ENCODE assay signal across 8 cellular contexts in the genomic region with DNA sequence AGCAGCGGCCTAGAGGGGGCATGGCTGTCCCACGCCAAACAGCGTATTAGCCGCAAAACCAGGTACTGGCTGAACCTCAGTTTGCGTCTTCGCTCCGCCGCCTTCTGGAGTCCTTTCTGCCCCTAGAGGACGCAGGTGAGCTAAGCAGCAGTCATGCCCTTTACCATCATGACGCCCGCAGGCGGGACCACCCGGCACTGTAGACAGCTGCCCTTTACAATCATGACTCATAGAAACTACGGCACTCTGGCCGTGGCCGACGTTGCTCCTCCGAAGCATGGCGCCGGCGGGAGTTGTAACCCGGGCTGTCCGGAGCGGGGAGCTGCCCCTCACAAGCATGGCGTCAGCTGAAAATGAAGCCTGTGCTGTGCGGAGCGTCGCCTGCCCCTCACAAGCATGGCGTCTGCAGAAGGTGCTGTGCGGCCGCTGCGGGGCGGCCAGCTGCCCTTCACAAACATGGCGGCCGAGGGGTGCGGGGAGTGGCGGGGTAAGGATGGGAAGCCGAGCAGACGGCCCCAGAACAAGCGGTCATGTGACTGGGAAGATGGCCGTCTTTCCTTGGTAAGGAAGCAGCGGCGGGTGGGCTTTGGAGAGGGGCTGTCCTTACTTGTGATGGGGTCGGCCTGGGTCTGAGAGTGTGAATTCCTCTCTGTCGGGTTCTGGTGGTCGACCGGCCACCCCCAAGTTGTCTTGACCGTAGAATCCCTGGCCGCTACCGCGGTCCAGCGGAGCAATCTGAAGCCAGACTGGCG. TPM values are rescaled to one million over a fixed set of nuclear protein-coding genes. Genes with fewer than 3 reads are reported as not detected.
DNase-seq lines count a peak whose midpoint lies in the region; ATAC-seq and TF ChIP-seq lines count a peak whose summit lies in the region.

A gene with protein sequence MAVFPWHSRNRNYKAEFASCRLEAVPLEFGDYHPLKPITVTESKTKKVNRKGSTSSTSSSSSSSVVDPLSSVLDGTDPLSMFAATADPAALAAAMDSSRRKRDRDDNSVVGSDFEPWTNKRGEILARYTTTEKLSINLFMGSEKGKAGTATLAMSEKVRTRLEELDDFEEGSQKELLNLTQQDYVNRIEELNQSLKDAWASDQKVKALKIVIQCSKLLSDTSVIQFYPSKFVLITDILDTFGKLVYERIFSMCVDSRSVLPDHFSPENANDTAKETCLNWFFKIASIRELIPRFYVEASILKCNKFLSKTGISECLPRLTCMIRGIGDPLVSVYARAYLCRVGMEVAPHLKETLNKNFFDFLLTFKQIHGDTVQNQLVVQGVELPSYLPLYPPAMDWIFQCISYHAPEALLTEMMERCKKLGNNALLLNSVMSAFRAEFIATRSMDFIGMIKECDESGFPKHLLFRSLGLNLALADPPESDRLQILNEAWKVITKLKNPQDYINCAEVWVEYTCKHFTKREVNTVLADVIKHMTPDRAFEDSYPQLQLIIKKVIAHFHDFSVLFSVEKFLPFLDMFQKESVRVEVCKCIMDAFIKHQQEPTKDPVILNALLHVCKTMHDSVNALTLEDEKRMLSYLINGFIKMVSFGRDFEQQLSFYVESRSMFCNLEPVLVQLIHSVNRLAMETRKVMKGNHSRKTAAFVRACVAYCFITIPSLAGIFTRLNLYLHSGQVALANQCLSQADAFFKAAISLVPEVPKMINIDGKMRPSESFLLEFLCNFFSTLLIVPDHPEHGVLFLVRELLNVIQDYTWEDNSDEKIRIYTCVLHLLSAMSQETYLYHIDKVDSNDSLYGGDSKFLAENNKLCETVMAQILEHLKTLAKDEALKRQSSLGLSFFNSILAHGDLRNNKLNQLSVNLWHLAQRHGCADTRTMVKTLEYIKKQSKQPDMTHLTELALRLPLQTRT (plus strand): TSS at position 518 of the 752 bp plus-strand sequence. CDS start 27 bp downstream, at position 545.

- H3K4me1 ChIP-seq in ovary (ENCODE audit: insufficient read depth): peaks cover 6% of the 10 kb centered on the region
- H3K4me1 ChIP-seq in thyroid gland: peaks cover 0 to 11% of the 10 kb centered on the region in 2 donors

- peak; percentile 83 for TF ChIP-seq CTCF in GM12865 (IDR thresholded peaks at IDR 0.05; ENCODE audit: insufficient read depth, low read depth, low read length, missing control alignments)
- TF ChIP-seq CTCF in ovary (IDR thresholded peaks at IDR 0.05): peak; percentile 74 to 85 (median 78)
- TF ChIP-seq CTCF in thyroid gland (IDR thresholded peaks at IDR 0.05): peak; percentile 20 to 77 (median 72)

- H3K27me3 ChIP-seq in ovary: no peaks in the 10 kb centered on the region
- no peaks in the 10 kb centered on the region for H3K27me3 ChIP-seq in thyroid gland

- TF ChIP-seq POLR2A in ovary (IDR thresholded peaks at IDR 0.05) (no peak), thyroid gland (IDR thresholded peaks at IDR 0.05) (peak in 1 of 2 donors; percentile 58)

- H3K4me3 ChIP-seq in GM12865 (ENCODE audit: low read depth, low read length): peak within 1 kb of the TSS; percentile 87
- peak within 1 kb of the TSS; percentile 80 for H3K4me3 ChIP-seq in ovary
- peak within 1 kb of the TSS; percentile 35 to 66 (median 63) for H3K4me3 ChIP-seq in thyroid gland (replicated peaks in 1 of 3)

- WGBS in ovary, 3 donors: 0 to 1% (median 0%) methylated on average over 38 to 53 of the region's 53 CpGs
- 0 to 6% methylated on average over 15 to 40 of the region's 53 CpGs for WGBS in thyroid gland, 2 donors

- peak; percentile 100 for DNase-seq in GM12865 (ENCODE audit: low read depth)
- DNase-seq in NCI-H1105 treated with DMSO at 0.1 percent for 48 hours (lab: John Stamatoyannopoulos, UW): peak; percentile 93
- DNase-seq in SW 1271 (lab: John Stamatoyannopoulos, UW): peak; percentile 75 to 93
- peak; percentile 94 for DNase-seq in activated naive CD8-positive, alpha-beta T cell treated with anti-CD3 and anti-CD28 coated beads, Interleukin-2, amount 50 U/mL, for 16 hours (ENCODE audit: low read depth, low spot score)
- DNase-seq in head of caudate nucleus: peak; percentile 91 to 99 (median 97)
- peak; percentile 97 to 99 (median 99) for DNase-seq in ovary
- peak; percentile 97 to 98 for DNase-seq in thyroid gland

- intact Hi-C loops in head of caudate nucleus (cut with DNase I): loop anchor here (2.0 kb wide), 1 partner anchor 33 kb away; a partner anchor contains a TSS
- intact Hi-C loops in ovary (cut with DNase I): loop anchor here in 1 of 4 donors (5.0 kb wide), 1 partner anchor 42 kb away; no protein-coding TSS in a partner anchor
- intact Hi-C loops in thyroid gland (cut with DNase I): loop anchor here (5.0 kb wide), 1 partner anchor 33 kb away; a partner anchor contains a TSS

- H3K9me3 ChIP-seq in ovary (no peaks in the 10 kb centered on the region), thyroid gland (no peaks in the 10 kb centered on the region)

- ATAC-seq in HG02642 (IDR thresholded peaks at IDR 0.05; ENCODE audit: poor library complexity, unreplicated experiment): peak; percentile 97

- peak within 1 kb of the TSS; percentile 70 to 86 for H3K27ac ChIP-seq in ovary
- H3K27ac ChIP-seq in thyroid gland: peak within 1 kb of the TSS; percentile 85 to 92 (median 91)

- no peak for TF ChIP-seq EP300 in ovary (IDR thresholded peaks at IDR 0.05)

- H3K36me3 ChIP-seq in ovary (no peaks in the 10 kb centered on the region), thyroid gland (peaks cover 0 to 10% of the 10 kb centered on the region in 2 donors)

RNA-seq across cellular contexts. Expression of the gene that starts here (rescaled TPM):
- total RNA-seq in ovary (10 to 100 TPM; 28.6 to 63.0 (median 50.7) TPM), thyroid gland (10 to 100 TPM; 64.9 to 74.3 (median 68.8) TPM)
- 10 to 100 TPM; 30.0 to 69.6 TPM for polyA plus RNA-seq in ovary

Comparison
In these comparisons a context has a peak if more than half of its experiments do, and no peak if none do; other contexts are left out.
1. Peak in every context shown above with its lines: DNase-seq, ATAC-seq, H3K4me3 ChIP-seq and H3K27ac ChIP-seq.